22 cellular contexts compared by ENCODE assay signal in genomic region chr2:19141234-19142004, GRCh38.
DNase-seq lines count a peak whose midpoint lies in the region; ATAC-seq and TF ChIP-seq lines count a peak whose summit lies in the region.
"Had no signal": no experiment of that assay in that cellular context is flagged by ENCODE, and none has a peak within 500 bp of the region (broad histone marks: within the 10 kb centered on the region; RNA-seq: fewer than 3 reads in every experiment).

No MANE protein-coding gene starts in this region.

- H2AK5ac ChIP-seq in IMR-90 (ENCODE audit: low read depth, low read length), result peak overlapping the region; percentile 72

- intact Hi-C loops in IMR-90 (cut with micrococcal nuclease), result loop anchor here (5.0 kb wide), 2 partner anchors 154 to 389 kb away; no protein-coding TSS in a partner anchor
- intact Hi-C loops in mammary epithelial cell (cut with micrococcal nuclease), result no loop called here
- intact Hi-C loops in prostate gland (cut with DNase I), result no loop called here

- peak overlapping the region; percentile 89 for H3K18ac ChIP-seq in IMR-90 (ENCODE audit: low read depth, low read length)

- CTCF ChIA-PET in AG04450 (lab: Charles Lee), result interaction anchor here (0.6 to 1.4 kb wide), 3 partner anchors 17 to 621 kb away, joined by 3 to 4 read pairs (median 3); no protein-coding TSS in a partner anchor
- CTCF ChIA-PET in IMR-90 (lab: Yijun Ruan, JAX), result interaction anchor here (1.2 kb wide), 1 partner anchor 219 kb away, joined by 3 read pairs; no protein-coding TSS in a partner anchor
- CTCF ChIA-PET in mammary epithelial cell (lab: Charles Lee; ENCODE audit: low non-redundant PET), result no interaction called here

- in situ Hi-C loops in IMR-90 (cut with MboI; ENCODE audit: low sequenced_read_pairs) (no loop called here), mammary epithelial cell (cut with MboI; ENCODE audit: low sequenced_read_pairs in 2 of 2) (no loop called here)

- peaks cover 6% of the 10 kb centered on the region; the same call in 1 of the 2 replicates for H3K9me1 ChIP-seq in IMR-90 (ENCODE audit: insufficient read depth, low read length)

- DNase-seq in AG04450 (ENCODE audit: low read depth, low spot score) (no peak), IMR-90 (peak; percentile 37), mammary epithelial cell (no peak), osteoblast (ENCODE audit: insufficient read length, low spot score, missing footprints) (no peak), NCI-H82 (lab: John Stamatoyannopoulos, UW) (no peak), prostate gland (ENCODE audit: low spot score) (no peak), GDM1 (lab: John Stamatoyannopoulos, UW) (no peak), NCI-H2029 (lab: John Stamatoyannopoulos, UW) (no peak)
- DNase-seq: activated CD4-positive, CD25-positive, alpha-beta regulatory T cell treated with anti-CD3 and anti-CD28 coated beads, Interleukin-2, amount 50 U/mL, for 72 hours; activated CD8-positive, alpha-beta T cell treated with anti-CD3 and anti-CD28 coated beads for 36 hours; activated gamma-delta T cell treated with Interleukin-2 at 50 U/mL for 16 hours; activated T-cell treated with anti-CD3 and anti-CD28 coated beads for 4 hours; H7; KBM-7; left ventricle myocardium superior; MV-4-11; NCI-H1694; NCI-H526 treated with DMSO at 0.1 percent for 48 hours had no signal

- peak overlapping the region; percentile 77 for H3K56ac ChIP-seq in IMR-90 (ENCODE audit: extremely low read depth, insufficient read depth, low read length)

- H2BK20ac ChIP-seq in IMR-90 (ENCODE audit: low read depth, low read length), result peak overlapping the region; percentile 92

- no peaks in the 10 kb centered on the region for H3K9me3 ChIP-seq in AG04450 (ENCODE audit: control insufficient read depth, insufficient read depth, low read length)
- no peaks in the 10 kb centered on the region for H3K9me3 ChIP-seq in IMR-90 (ENCODE audit: control insufficient read depth, insufficient read depth, low read length)
- H3K9me3 ChIP-seq in mammary epithelial cell (replicated peaks; ENCODE audit: insufficient read depth, low read length), result no peaks in the 10 kb centered on the region
- H3K9me3 ChIP-seq in osteoblast (ENCODE audit: low read depth, low read length), result no peaks in the 10 kb centered on the region
- H3K9me3 ChIP-seq in prostate gland, result no peaks in the 10 kb centered on the region
- H3K9me3 ChIP-seq: upper lobe of left lung had no signal

- no peak for TF ChIP-seq RAD21 in IMR-90 (IDR thresholded peaks at IDR 0.05; ENCODE audit: low read length)

- H2BK15ac ChIP-seq in IMR-90 (ENCODE audit: low read depth, low read length), result peak overlapping the region; percentile 57; the same call in 2 of the 3 replicates

- H3K27ac ChIP-seq in AG04450 (ENCODE audit: low read depth, low read length) (peak overlapping the region; percentile 62), IMR-90 (ENCODE audit: insufficient read depth, low read length) (peak overlapping the region; percentile 70), mammary epithelial cell (ENCODE audit: insufficient read depth, low read depth, low read length) (peak overlapping the region; percentile 24), osteoblast (ENCODE audit: low read depth, low read length) (peak overlapping the region; percentile 72), prostate gland (no peak overlapping the region)
- H3K27ac ChIP-seq: C4-2B, cardiac muscle cell, neural progenitor cell had no signal

- H2BK5ac ChIP-seq in IMR-90 (ENCODE audit: low read depth, low read length, poor library complexity, severe bottlenecking), result peak overlapping the region; percentile 87

- no peak for TF ChIP-seq CTCF in AG04450 (IDR thresholded peaks at IDR 0.05; ENCODE audit: low read depth, low read length)
- TF ChIP-seq CTCF in IMR-90 (conservative IDR thresholded peaks at IDR 0.05; ENCODE audit: low read depth, low read length), result no peak
- no peak for TF ChIP-seq CTCF in mammary epithelial cell (conservative IDR thresholded peaks at IDR 0.05 in 1 of 2, IDR thresholded peaks at IDR 0.05 in 1 of 2; ENCODE audit: extremely low read depth in 1 of 2, insufficient read depth in 1 of 2, low read depth in 1 of 2, low read length in 2 of 2)
- TF ChIP-seq CTCF in osteoblast (IDR thresholded peaks at IDR 0.05; ENCODE audit: extremely low read depth, low read depth, low read length), result no peak
- no peak for TF ChIP-seq CTCF in prostate gland (IDR thresholded peaks at IDR 0.05)

- H3K4ac ChIP-seq in IMR-90 (ENCODE audit: low read depth, low read length), result peak overlapping the region; percentile 93

- H2AK9ac ChIP-seq in IMR-90 (replicated peaks; ENCODE audit: low read depth, low read length, poor library complexity), result peak overlapping the region; percentile 59

- H3K4me2 ChIP-seq in IMR-90 (ENCODE audit: low read depth, low read length) (no peak overlapping the region; the same call in 1 of the 2 replicates), mammary epithelial cell (ENCODE audit: insufficient read depth, low read depth, low read length) (peak overlapping the region; percentile 22), osteoblast (ENCODE audit: insufficient read depth, low read length) (peak overlapping the region; percentile 6)
- H3K4me2 ChIP-seq: neural progenitor cell had no signal

- H4K8ac ChIP-seq in IMR-90 (ENCODE audit: low read depth in 2 of 2, low read length in 2 of 2), result peak overlapping the region; percentile 17 to 73

- H3K4me3 ChIP-seq in AG04450 (ENCODE audit: low read depth, low read length) (no peak overlapping the region), IMR-90 (ENCODE audit: insufficient read depth, low read depth, low read length) (no peak overlapping the region), mammary epithelial cell (replicated peaks in 1 of 3; ENCODE audit: insufficient read depth in 1 of 3, low read depth in 2 of 3, low read length in 3 of 3) (no peak overlapping the region), osteoblast (ENCODE audit: insufficient read depth, low read length) (no peak overlapping the region), prostate gland (no peak overlapping the region)
- H3K4me3 ChIP-seq: cardiac muscle cell, neural progenitor cell, upper lobe of left lung had no signal

- no peak overlapping the region for H2AFZ ChIP-seq in IMR-90 (replicated peaks; ENCODE audit: low read length, poor library complexity)
- H2AFZ ChIP-seq in mammary epithelial cell (ENCODE audit: low read depth, low read length), result peak overlapping the region; percentile 45
- H2AFZ ChIP-seq in osteoblast (ENCODE audit: low read length), result no peak overlapping the region
- H2AFZ ChIP-seq: neural progenitor cell had no signal

- H3K4me1 ChIP-seq in IMR-90 (ENCODE audit: control insufficient read depth, insufficient read depth, low read length) (peaks cover 19% of the 10 kb centered on the region), mammary epithelial cell (ENCODE audit: insufficient read depth, low read length) (peaks cover 17% of the 10 kb centered on the region), osteoblast (ENCODE audit: insufficient read depth, low read length) (peaks cover 30% of the 10 kb centered on the region), prostate gland (replicated peaks) (peaks cover 3% of the 10 kb centered on the region)

- peak overlapping the region; percentile 95 for H2BK120ac ChIP-seq in IMR-90 (ENCODE audit: low read depth, low read length)

- H3K9ac ChIP-seq in IMR-90 (ENCODE audit: low read depth, low read length) (no peak overlapping the region; the same call in 1 of the 2 replicates), mammary epithelial cell (ENCODE audit: insufficient read depth, low read length) (no peak overlapping the region)
- H3K9ac ChIP-seq: neural progenitor cell had no signal

- H3K79me1 ChIP-seq in IMR-90 (ENCODE audit: low read depth in 1 of 2, low read length in 2 of 2), result no peaks in the 10 kb centered on the region

- WGBS in IMR-90 (ENCODE audit: extremely low coverage in 2 of 2, insufficient read length in 1 of 2), 2 experiments, result 90% methylated on average over 3 of the region's 5 CpGs; no CpG with 5 or more reads in 1 of the 2 experiments
- WGBS in mammary epithelial cell (ENCODE audit: low coverage, missing lambda C conversion rate), result 94% methylated on average over 5 of the region's 5 CpGs
- WGBS in prostate gland, result 92% methylated on average over 5 of the region's 5 CpGs

- POLR2A ChIA-PET in AG04450 (lab: Yijun Ruan, JAX) (interaction anchor here (0.7 to 2.1 kb wide), 7 partner anchors 9 to 221 kb away, joined by 3 to 8 read pairs (median 5); partner anchors contain the start of gene OSR1), IMR-90 (lab: Charles Lee; ENCODE audit: unreplicated experiment) (interaction anchor here (0.6 kb wide), 1 partner anchor 206 kb away, joined by 5 read pairs; no protein-coding TSS in a partner anchor)

- no peak for ATAC-seq in IMR-90 (ENCODE audit: low read depth)
- ATAC-seq: activated CD8-positive, alpha-beta T cell treated with anti-CD3 and anti-CD28 coated beads for 36 hours; left ventricle myocardium superior had no signal

- H3K27me3 ChIP-seq in AG04450 (ENCODE audit: control insufficient read depth, insufficient read depth, low read length) (no peaks in the 10 kb centered on the region), IMR-90 (ENCODE audit: control insufficient read depth, insufficient read depth, low read length) (no peaks in the 10 kb centered on the region), mammary epithelial cell (ENCODE audit: insufficient read depth, low read length) (no peaks in the 10 kb centered on the region), osteoblast (ENCODE audit: insufficient read depth, low read length) (no peaks in the 10 kb centered on the region), prostate gland (replicated peaks; ENCODE audit: insufficient read depth) (no peaks in the 10 kb centered on the region)
- H3K27me3 ChIP-seq: cardiac muscle cell, neural progenitor cell, upper lobe of left lung had no signal

- dilution Hi-C loops in IMR-90 (cut with HindIII; ENCODE audit: low sequenced_read_pairs, unreplicated experiment), result no loop called here
- dilution Hi-C loops in mammary epithelial cell (cut with HindIII; ENCODE audit: low sequenced_read_pairs), result no loop called here

- peak overlapping the region; percentile 90 for H4K91ac ChIP-seq in IMR-90 (ENCODE audit: insufficient read depth, low read depth, low read length)

- H3K79me2 ChIP-seq in mammary epithelial cell (ENCODE audit: insufficient read depth, low read length), result no peaks in the 10 kb centered on the region
- no peaks in the 10 kb centered on the region for H3K79me2 ChIP-seq in osteoblast (ENCODE audit: insufficient read depth, low read length)

- H3K23ac ChIP-seq in IMR-90 (ENCODE audit: low read depth, low read length), result peak overlapping the region; percentile 69

- H4K20me1 ChIP-seq in IMR-90 (ENCODE audit: insufficient read depth, low read length) (no peaks in the 10 kb centered on the region), mammary epithelial cell (ENCODE audit: insufficient read depth, low read length) (no peaks in the 10 kb centered on the region), osteoblast (ENCODE audit: insufficient read depth, low read length) (no peaks in the 10 kb centered on the region)

- peak overlapping the region; percentile 79 for H4K5ac ChIP-seq in IMR-90 (ENCODE audit: low read depth, low read length)

- H3K14ac ChIP-seq in IMR-90 (replicated peaks; ENCODE audit: low read depth, low read length), result peak overlapping the region; percentile 58

- TF ChIP-seq POLR2A in IMR-90 (IDR thresholded peaks at IDR 0.05; ENCODE audit: low read depth, low read length) (no peak), prostate gland (IDR thresholded peaks at IDR 0.05) (no peak)

- BruUV-seq in IMR-90 (replicated peaks; lab: Mats Ljungman, UMichigan) (no TSS peak), mammary epithelial cell (replicated peaks; lab: Mats Ljungman, UMichigan) (no TSS peak)

- no peaks in the 10 kb centered on the region for H3K36me3 ChIP-seq in IMR-90 (ENCODE audit: control insufficient read depth, insufficient read depth, low read length)
- H3K36me3 ChIP-seq in mammary epithelial cell (ENCODE audit: insufficient read depth, low read length), result no peaks in the 10 kb centered on the region
- H3K36me3 ChIP-seq in osteoblast (ENCODE audit: insufficient read depth, low read length), result no peaks in the 10 kb centered on the region
- H3K36me3 ChIP-seq in prostate gland, result no peaks in the 10 kb centered on the region
- H3K36me3 ChIP-seq: cardiac muscle cell, neural progenitor cell, upper lobe of left lung had no signal

Comparison
In these comparisons a context has a peak if more than half of its experiments do, and no peak if none do; other contexts are left out.
1. H3K27ac ChIP-seq: peak in AG04450 (single experiment), IMR-90 (single experiment), mammary epithelial cell (single experiment) and osteoblast (single experiment); none in prostate gland (0 of 2).